1 cellular context compared by ENCODE assay signal in genomic region chr17:81428521-81428920, GRCh38.
TF ChIP-seq lines count a peak whose summit lies in the region.

No MANE protein-coding gene starts in this region.

TF ChIP-seq in H1, 55 proteins besides CTCF, POLR2A, EP300 and RAD21 (continued from another document):
- TF ChIP-seq MAX (IDR thresholded peaks at IDR 0.05), result no peak
- TF ChIP-seq RXRA (IDR thresholded peaks at IDR 0.05; ENCODE audit: insufficient read depth, low read depth, low read length), result no peak
- no peak for TF ChIP-seq KDM5A (IDR thresholded peaks at IDR 0.05; ENCODE audit: low read length)
- no peak for TF ChIP-seq FOSL1 (IDR thresholded peaks at IDR 0.05; ENCODE audit: insufficient read depth, low read depth, low read length)
- no peak for TF ChIP-seq ATF3 (IDR thresholded peaks at IDR 0.05; ENCODE audit: insufficient read depth, low read depth, low read length)
- no peak for TF ChIP-seq YY1 (IDR thresholded peaks at IDR 0.05; ENCODE audit: low read depth, low read length)
- no peak for TF ChIP-seq TAF7 (optimal IDR thresholded peaks at IDR 0.05; ENCODE audit: borderline replicate concordance, low read depth, low read length)
- TF ChIP-seq ASH2L (IDR thresholded peaks at IDR 0.05; ENCODE audit: low read length), result no peak
- TF ChIP-seq CBX8 (IDR thresholded peaks at IDR 0.05; ENCODE audit: borderline replicate concordance, low read depth, low read length), result no peak
- TF ChIP-seq TBP (IDR thresholded peaks at IDR 0.05; ENCODE audit: low read depth, low read length), result no peak
- no peak for TF ChIP-seq CTBP2 (IDR thresholded peaks at IDR 0.05; ENCODE audit: borderline replicate concordance, insufficient read depth, insufficient read length, low read length)
- TF ChIP-seq CBX5 (IDR thresholded peaks at IDR 0.05; ENCODE audit: low read depth, low read length), result no peak
